Comparison of ENCODE assay signal across 1 cellular context in the genomic region with DNA sequence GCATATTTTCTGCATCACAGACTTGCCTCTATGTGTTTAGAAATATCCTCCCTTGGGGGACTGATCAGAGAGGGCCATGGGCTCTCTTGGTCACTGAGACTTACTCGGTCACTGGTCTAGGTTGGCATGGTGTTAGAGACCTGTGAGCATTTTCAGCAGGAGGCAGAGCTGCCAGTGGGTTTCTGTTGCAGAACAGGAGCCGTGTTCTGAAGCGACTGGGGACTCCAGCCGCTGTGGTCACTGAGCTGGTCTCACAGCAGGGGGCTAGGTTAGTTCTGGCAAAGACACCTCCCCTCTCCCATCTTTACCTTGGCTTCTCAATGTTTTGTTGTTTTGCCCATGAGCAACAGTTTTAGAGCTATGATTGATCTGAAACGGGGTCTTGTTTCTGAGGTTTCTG.
TF ChIP-seq lines count a peak whose summit lies in the region.

No MANE protein-coding gene starts in this region.

TF ChIP-seq in SK-N-SH treated with all-trans-retinoic acid at 6 μM for 48 hours, 23 proteins besides CTCF, POLR2A, EP300 and RAD21 (continued from another document):
- TF ChIP-seq ARNTL (CRISPR knock-in tag; IDR thresholded peaks at IDR 0.05; ENCODE audit: borderline replicate concordance, low read depth) = no peak
- no peak for TF ChIP-seq ZFP3 (CRISPR knock-in tag; IDR thresholded peaks at IDR 0.05)
- no peak for TF ChIP-seq RARB (CRISPR knock-in tag; IDR thresholded peaks at IDR 0.05)
- TF ChIP-seq, protein P1, sequence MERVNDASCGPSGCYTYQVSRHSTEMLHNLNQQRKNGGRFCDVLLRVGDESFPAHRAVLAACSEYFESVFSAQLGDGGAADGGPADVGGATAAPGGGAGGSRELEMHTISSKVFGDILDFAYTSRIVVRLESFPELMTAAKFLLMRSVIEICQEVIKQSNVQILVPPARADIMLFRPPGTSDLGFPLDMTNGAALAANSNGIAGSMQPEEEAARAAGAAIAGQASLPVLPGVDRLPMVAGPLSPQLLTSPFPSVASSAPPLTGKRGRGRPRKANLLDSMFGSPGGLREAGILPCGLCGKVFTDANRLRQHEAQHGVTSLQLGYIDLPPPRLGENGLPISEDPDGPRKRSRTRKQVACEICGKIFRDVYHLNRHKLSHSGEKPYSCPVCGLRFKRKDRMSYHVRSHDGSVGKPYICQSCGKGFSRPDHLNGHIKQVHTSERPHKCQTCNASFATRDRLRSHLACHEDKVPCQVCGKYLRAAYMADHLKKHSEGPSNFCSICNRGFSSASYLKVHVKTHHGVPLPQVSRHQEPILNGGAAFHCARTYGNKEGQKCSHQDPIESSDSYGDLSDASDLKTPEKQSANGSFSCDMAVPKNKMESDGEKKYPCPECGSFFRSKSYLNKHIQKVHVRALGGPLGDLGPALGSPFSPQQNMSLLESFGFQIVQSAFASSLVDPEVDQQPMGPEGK (CRISPR knock-in tag; IDR thresholded peaks at IDR 0.05; ENCODE audit: borderline replicate concordance) = no peak
- no peak for TF ChIP-seq ZNF8 (CRISPR knock-in tag; IDR thresholded peaks at IDR 0.05)
